2 cellular contexts compared by ENCODE assay signal in genomic region chr11:95229199-95230053, GRCh38.
A peak's percentile ranks its signal among the peaks of the same experiment; 100 is the strongest.
TF ChIP-seq lines count a peak whose summit lies in the region.

No MANE protein-coding gene starts in this region.

TF ChIP-seq in GM12878, 131 proteins besides CTCF, POLR2A, EP300 and RAD21 (continued from another document):
- TF ChIP-seq PKNOX1 (IDR thresholded peaks at IDR 0.05): peak; percentile 77
- peak; percentile 41; the same call in 1 of the 2 replicates for TF ChIP-seq BMI1 (IDR thresholded peaks at IDR 0.05; ENCODE audit: borderline replicate concordance)
- 0 out of 2 replicates have a peak, but pooled peaks have one; percentile 40 for TF ChIP-seq NKRF (conservative IDR thresholded peaks at IDR 0.05)
- peak; percentile 41 for TF ChIP-seq JUNB (IDR thresholded peaks at IDR 0.05)

TF ChIP-seq in liver, 16 proteins besides CTCF, POLR2A, EP300 and RAD21 (continued from another document):
- TF ChIP-seq ZBTB33 (IDR thresholded peaks at IDR 0.05): no peak
- no peak for TF ChIP-seq FOXA1 (IDR thresholded peaks at IDR 0.05)
- no peak for TF ChIP-seq YY1 (IDR thresholded peaks at IDR 0.05)
- TF ChIP-seq EGR1 (IDR thresholded peaks at IDR 0.05; ENCODE audit: low read depth in 2 of 2): no peak
- TF ChIP-seq SP1 (IDR thresholded peaks at IDR 0.05): no peak
- TF ChIP-seq HNF4A (conservative IDR thresholded peaks at IDR 0.05): no peak
- TF ChIP-seq ATF3 (IDR thresholded peaks at IDR 0.05): no peak
